ENCODE assay signal across 8 cellular contexts in the genomic region with DNA sequence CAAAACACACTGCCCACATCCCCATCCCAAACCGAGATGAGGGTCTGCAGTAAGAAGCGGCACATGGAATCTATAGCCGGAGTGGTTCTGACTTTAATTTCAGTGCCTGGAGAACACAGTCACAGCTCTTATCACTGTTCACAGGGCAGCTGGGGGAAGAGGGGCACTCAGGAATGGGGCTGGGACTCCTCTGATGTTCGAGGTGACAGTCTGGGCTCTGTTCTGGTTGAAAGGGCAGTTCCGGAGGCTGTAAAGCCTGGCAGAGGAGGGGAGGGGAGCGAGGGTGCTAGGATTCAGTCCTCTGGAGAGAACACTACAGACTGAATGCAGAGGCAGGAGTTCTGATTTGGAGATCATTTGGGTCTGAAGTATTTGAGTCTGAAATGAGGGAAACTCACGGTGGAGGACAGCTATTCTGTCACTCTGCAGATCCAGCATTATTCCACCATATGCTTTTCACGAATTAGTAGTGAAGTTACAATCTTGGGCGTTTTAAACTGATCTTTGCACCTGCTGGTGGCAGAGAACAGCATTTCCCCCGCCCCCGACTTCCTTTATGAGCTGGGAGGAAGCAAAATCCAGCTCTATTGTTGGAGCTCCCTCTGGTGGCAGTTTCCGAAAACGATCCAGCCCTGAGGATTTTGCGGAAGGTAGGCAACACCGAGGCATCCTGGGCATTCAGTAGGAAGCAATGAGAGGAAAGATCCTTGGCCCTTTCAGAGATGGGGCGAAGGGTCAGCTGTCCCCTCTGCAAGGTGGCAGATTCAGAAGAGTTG. TPM values are rescaled to one million over a fixed set of nuclear protein-coding genes. Genes with fewer than 3 reads are reported as not detected.
A peak's percentile ranks its signal among the peaks of the same experiment; 100 is the strongest.
DNase-seq lines count a peak whose midpoint lies in the region; ATAC-seq and TF ChIP-seq lines count a peak whose summit lies in the region.

No MANE protein-coding gene starts in this region.

- POLR2A ChIA-PET in SK-N-SH (lab: Yijun Ruan, JAX): interaction anchor here (1.3 kb wide), 1 partner anchor 378 kb away, joined by 4 read pairs; no protein-coding TSS in a partner anchor

- H3K79me2 ChIP-seq in H9 (ENCODE audit: insufficient read depth, low read length): no peaks in the 10 kb centered on the region
- no peaks in the 10 kb centered on the region for H3K79me2 ChIP-seq in Loucy (ENCODE audit: insufficient read depth, low read length)
- no peaks in the 10 kb centered on the region for H3K79me2 ChIP-seq in SK-N-SH (ENCODE audit: insufficient read depth)

- peak; percentile 89 for TF ChIP-seq CTCF in H9 (conservative IDR thresholded peaks at IDR 0.05)
- TF ChIP-seq CTCF in Loucy (conservative IDR thresholded peaks at IDR 0.05; ENCODE audit: low read length): peak; percentile 98
- peak; percentile 89 for TF ChIP-seq CTCF in SK-N-SH (IDR thresholded peaks at IDR 0.05)
- peak; percentile 69 to 89 (median 80) for TF ChIP-seq CTCF in heart left ventricle (IDR thresholded peaks at IDR 0.05)
- peak; percentile 92 for TF ChIP-seq CTCF in type B pancreatic cell (conservative IDR thresholded peaks at IDR 0.05)

- CTCF ChIA-PET in SK-N-SH (lab: Yijun Ruan, JAX): interaction anchor here (0.6 to 7.4 kb wide), 97 partner anchors 8 to 604 kb away, joined by 3 to 226 read pairs (median 4); a partner anchor contains a TSS

- no peak overlapping the region for H3K4ac ChIP-seq in H9 (ENCODE audit: low read depth, low read length)

- H2AK5ac ChIP-seq in H9 (ENCODE audit: insufficient read length, low read length): no peak overlapping the region

- no peak overlapping the region for H3K23ac ChIP-seq in H9 (ENCODE audit: insufficient read length, low read depth, low read length)

- no peak for TF ChIP-seq POLR2A in heart left ventricle (IDR thresholded peaks at IDR 0.05)

- no peaks in the 10 kb centered on the region for H3K4me1 ChIP-seq in H9 (ENCODE audit: insufficient read depth, low read length)
- peaks cover 7% of the 10 kb centered on the region for H3K4me1 ChIP-seq in Loucy (ENCODE audit: insufficient read depth, low read length, poor library complexity, severe bottlenecking)
- peaks cover 0 to 9% of the 10 kb centered on the region in 2 experiments; a peak in 1 of 4 replicates for H3K4me1 ChIP-seq in SK-N-SH (ENCODE audit: control insufficient read depth in 1 of 2, insufficient read depth in 2 of 2, low read depth in 1 of 2, low read length in 1 of 2)
- peaks cover 0 to 16% (median 10%) of the 10 kb centered on the region in 12 donors for H3K4me1 ChIP-seq in heart left ventricle

- intact Hi-C loops in heart left ventricle (cut with DNase I) (loop anchor here (1.0 to 10.0 kb wide), 7 partner anchors 376 to 547 kb away; no protein-coding TSS in a partner anchor), posterior cingulate gyrus (cut with DNase I) (loop anchor here (1.0 to 5.0 kb wide), 2 partner anchors 377 to 492 kb away; no protein-coding TSS in a partner anchor)

- H3K9me2 ChIP-seq in Loucy (replicated peaks; ENCODE audit: low read depth, low read length) (no peaks in the 10 kb centered on the region), SK-N-SH (no peaks in the 10 kb centered on the region)

- TF ChIP-seq EP300 in SK-N-SH (IDR thresholded peaks at IDR 0.05; ENCODE audit: borderline replicate concordance in 1 of 2, low read depth in 1 of 2, low read length in 1 of 2): no peak

- H3K23me2 ChIP-seq in H9 (ENCODE audit: insufficient read length, low read depth, low read length, poor library complexity, severe bottlenecking): peaks cover 10% of the 10 kb centered on the region

- no peaks in the 10 kb centered on the region for H3K36me3 Mint-ChIP-seq in H9 (ENCODE audit: insufficient read depth in 1 of 3, low read depth in 3 of 3)
- H3K36me3 Mint-ChIP-seq in activated naive CD8-positive, alpha-beta T cell: no peaks in the 10 kb centered on the region
- H3K36me3 Mint-ChIP-seq in type B pancreatic cell: peaks cover under 1% of the 10 kb centered on the region

- no peak overlapping the region for H3K14ac ChIP-seq in H9 (ENCODE audit: insufficient read depth, low read length)

- no peak overlapping the region for H2BK20ac ChIP-seq in H9 (ENCODE audit: low read depth, low read length, poor library complexity, severe bottlenecking)

- no CpG with 5 or more reads among the region's 16 CpGs for WGBS in H9 (ENCODE audit: extremely low coverage, insufficient read length, low lambda C conversion rate)
- WGBS in SK-N-SH (ENCODE audit: low lambda C conversion rate): 3% methylated on average over 14 of the region's 16 CpGs
- 5 to 9% (median 8%) methylated on average over 16 of the region's 16 CpGs for WGBS in heart left ventricle, 4 donors

- H3K27me3 ChIP-seq in H9 (ENCODE audit: insufficient read depth, low read length) (peaks cover 45% of the 10 kb centered on the region), Loucy (ENCODE audit: insufficient read depth, low read length, poor library complexity, severe bottlenecking) (no peaks in the 10 kb centered on the region), SK-N-SH (ENCODE audit: insufficient read depth) (peaks cover 37% of the 10 kb centered on the region), heart left ventricle (peaks cover 25 to 80% (median 47%) of the 10 kb centered on the region in 9 donors)

- H3K9me3 ChIP-seq in H9 (ENCODE audit: control insufficient read depth, low read depth, low read length) (no peaks in the 10 kb centered on the region), Loucy (ENCODE audit: insufficient read depth, low read depth, low read length) (no peaks in the 10 kb centered on the region), SK-N-SH (no peaks in the 10 kb centered on the region), heart left ventricle (no peaks in the 10 kb centered on the region)

- peak; percentile 85 for TF ChIP-seq RAD21 in SK-N-SH (IDR thresholded peaks at IDR 0.05; ENCODE audit: low read length)

- H3K4me3 ChIP-seq in Loucy (ENCODE audit: low read length, poor library complexity, severe bottlenecking): peak overlapping the region; percentile 65
- peak overlapping the region; percentile 52 to 64 for H3K4me3 ChIP-seq in SK-N-SH (ENCODE audit: low read depth in 2 of 2, low read length in 1 of 2)
- peak overlapping the region; percentile 14 to 54 (median 44) for H3K4me3 ChIP-seq in heart left ventricle

- no peak overlapping the region for H2BK12ac ChIP-seq in H9 (ENCODE audit: insufficient read length, low read depth, low read length)

- H3K9ac ChIP-seq in H9 (ENCODE audit: extremely low read depth, insufficient read length, low read length): no peak overlapping the region
- H3K9ac ChIP-seq in Loucy (ENCODE audit: low read depth, low read length, poor library complexity, severe bottlenecking): peak overlapping the region; percentile 48
- H3K9ac ChIP-seq in SK-N-SH: no peak overlapping the region

- no peaks in the 10 kb centered on the region for H3K36me3 ChIP-seq in Loucy (ENCODE audit: insufficient read depth, low read length)
- H3K36me3 ChIP-seq in SK-N-SH (replicated peaks in 1 of 2; ENCODE audit: control insufficient read depth in 1 of 2, insufficient read depth in 2 of 2, low read length in 1 of 2): no peaks in the 10 kb centered on the region
- no peaks in the 10 kb centered on the region for H3K36me3 ChIP-seq in heart left ventricle

- H4K20me1 ChIP-seq in H9 (ENCODE audit: control insufficient read depth, insufficient read depth, insufficient read length) (no peaks in the 10 kb centered on the region), Loucy (ENCODE audit: insufficient read depth, low read length, poor library complexity, severe bottlenecking) (no peaks in the 10 kb centered on the region), SK-N-SH (ENCODE audit: insufficient read depth) (no peaks in the 10 kb centered on the region)

- no peaks in the 10 kb centered on the region for H3K79me1 ChIP-seq in H9 (ENCODE audit: insufficient read depth, low read depth, low read length, poor library complexity, severe bottlenecking)

- H3K18ac ChIP-seq in H9 (ENCODE audit: insufficient read length, low read depth, low read length): no peak overlapping the region

- H3K27ac ChIP-seq in H9 (ENCODE audit: insufficient read length, low read depth, low read length) (no peak overlapping the region), SK-N-SH (ENCODE audit: low read depth in 2 of 2, low read length in 1 of 2) (no peak overlapping the region), heart left ventricle (no peak overlapping the region)

- H2AFZ ChIP-seq in H9 (ENCODE audit: low read length) (no peak overlapping the region), Loucy (ENCODE audit: low read length) (peak overlapping the region; percentile 98), SK-N-SH (ENCODE audit: low read depth) (peak overlapping the region; percentile 78; the same call in 1 of the 2 replicates)

- H3F3A ChIP-seq in Loucy (ENCODE audit: low read depth) (no peaks in the 10 kb centered on the region), SK-N-SH (replicated peaks; ENCODE audit: insufficient read depth) (no peaks in the 10 kb centered on the region)

- ATAC-seq in heart left ventricle: peak; percentile 58 to 95 (median 86)

- no peak overlapping the region for H2BK15ac ChIP-seq in H9 (ENCODE audit: low read depth, low read length)

- H2BK120ac ChIP-seq in H9 (ENCODE audit: low read depth, low read length, poor library complexity, severe bottlenecking): no peak overlapping the region

- no peak overlapping the region for H4K8ac ChIP-seq in H9 (replicated peaks; ENCODE audit: insufficient read length, low read depth, low read length)

- H4K91ac ChIP-seq in H9 (ENCODE audit: insufficient read length, low read depth, low read length): no peak overlapping the region

- peak overlapping the region; percentile 74 to 84 for H3K4me3 Mint-ChIP-seq in H9
- H3K4me3 Mint-ChIP-seq in activated naive CD8-positive, alpha-beta T cell: peak overlapping the region; percentile 91
- H3K4me3 Mint-ChIP-seq in type B pancreatic cell: peak overlapping the region; percentile 92

- no peak overlapping the region for H2BK5ac ChIP-seq in H9 (ENCODE audit: insufficient read length, low read length)

- H3K27me3 Mint-ChIP-seq in H9 (ENCODE audit: low read depth): peaks cover 95% of the 10 kb centered on the region
- H3K27me3 Mint-ChIP-seq in activated naive CD8-positive, alpha-beta T cell: peaks cover 20% of the 10 kb centered on the region
- peaks cover 91% of the 10 kb centered on the region for H3K27me3 Mint-ChIP-seq in type B pancreatic cell

- H4K5ac ChIP-seq in H9 (ENCODE audit: insufficient read length, low read depth, low read length): no peak overlapping the region

- no peak overlapping the region for H3T11ph ChIP-seq in H9 (ENCODE audit: low read length)

- H3K4me2 ChIP-seq in H9 (ENCODE audit: insufficient read depth, insufficient read length, low read length) (peak overlapping the region; percentile 67), Loucy (ENCODE audit: low read depth, low read length, poor library complexity, severe bottlenecking) (peak overlapping the region; percentile 80), SK-N-SH (peak overlapping the region; percentile 89)

- H3K27ac Mint-ChIP-seq in H9 (no peak overlapping the region), type B pancreatic cell (no peak overlapping the region)
- H3K27ac Mint-ChIP-seq in activated naive CD8-positive, alpha-beta T cell: no peak overlapping the region

- no peak overlapping the region for H3K56ac ChIP-seq in H9 (ENCODE audit: insufficient read length, low read depth, low read length)

- DNase-seq in GM03348 (ENCODE audit: low spot score) (peak; percentile 86), H9 (peak; percentile 89), SK-N-SH (peak; percentile 84), heart left ventricle (peak; percentile 64 to 74 (median 70)), posterior cingulate gyrus (peak; percentile 74 to 96 (median 86)), type B pancreatic cell (ENCODE audit: extremely low spot score, unreplicated experiment) (peak; percentile 84)

- H3K4me1 Mint-ChIP-seq in H9: peaks cover 22 to 26% of the 10 kb centered on the region in 2 experiments
- peaks cover 19% of the 10 kb centered on the region for H3K4me1 Mint-ChIP-seq in activated naive CD8-positive, alpha-beta T cell (ENCODE audit: low read depth)
- peaks cover 9% of the 10 kb centered on the region for H3K4me1 Mint-ChIP-seq in type B pancreatic cell (ENCODE audit: unreplicated experiment)

- H3K9me3 Mint-ChIP-seq in H9: no peaks in the 10 kb centered on the region; a peak in 1 of 5 replicates
- no peaks in the 10 kb centered on the region for H3K9me3 Mint-ChIP-seq in activated naive CD8-positive, alpha-beta T cell (ENCODE audit: low read depth)
- no peaks in the 10 kb centered on the region for H3K9me3 Mint-ChIP-seq in type B pancreatic cell

RNA-seq across cellular contexts. Expression of a gene that starts 22.7 kb away (rescaled TPM):
- total RNA-seq in H9 (2021) (not detected in 2 replicates), heart left ventricle (not detected), type B pancreatic cell (ENCODE audit: low replicate concordance) (not detected in 2 replicates)
- polyA plus RNA-seq in SK-N-SH (2012; rRNA removed) (not detected in 2 replicates), heart left ventricle (not detected)
- polyA plus RNA-seq in SK-N-SH (2012; cell fraction: cytosol; rRNA removed): not detected in 2 replicates
- polyA plus RNA-seq in SK-N-SH (2012; cell fraction: nucleus; rRNA removed): not detected in 2 replicates

RNA-seq across cellular contexts. Expression of a gene that starts 36.6 kb away (rescaled TPM):
- total RNA-seq in H9 (2021) (not detected in 2 replicates), heart left ventricle (not detected), type B pancreatic cell (ENCODE audit: low replicate concordance) (0.58 TPM in 1 of 2 replicates, not detected in the other)
- polyA plus RNA-seq in SK-N-SH (2012; rRNA removed) (not detected in 2 replicates), heart left ventricle (not detected)
- not detected in 2 replicates for polyA plus RNA-seq in SK-N-SH (2012; cell fraction: cytosol; rRNA removed)
- not detected in 2 replicates for polyA plus RNA-seq in SK-N-SH (2012; cell fraction: nucleus; rRNA removed)
